Comparison of ENCODE assay signal across 9 cellular contexts in genomic region chr12:54229624-54230212, GRCh38. TPM values are rescaled to one million over a fixed set of nuclear protein-coding genes. Genes with fewer than 3 reads are reported as not detected.
DNase-seq lines count a peak whose midpoint lies in the region; ATAC-seq and TF ChIP-seq lines count a peak whose summit lies in the region.
"Had no signal": no experiment of that assay in that cellular context is flagged by ENCODE, and none has a peak within 500 bp of the region (broad histone marks: within the 10 kb centered on the region; RNA-seq: fewer than 3 reads in every experiment).

No MANE protein-coding gene starts in this region.

- ATAC-seq in stimulated activated naive CD8-positive, alpha-beta T cell treated with anti-CD3 and anti-CD28 coated beads, Interleukin-15, amount 100 ng/mL, for 72 hours: no peak
- ATAC-seq in GM19467 (IDR thresholded peaks at IDR 0.05; ENCODE audit: unreplicated experiment): no peak
- no peak for ATAC-seq in HG03095 (IDR thresholded peaks at IDR 0.05; ENCODE audit: unreplicated experiment)

- no peaks in the 10 kb centered on the region for H3K9me3 Mint-ChIP-seq in stimulated activated naive CD8-positive, alpha-beta T cell treated with anti-CD3 and anti-CD28 coated beads, Interleukin-15, Interleukin-2, amounts not matched to agents 100 ng/mL and 50 ng/mL, for 24 hours
- no peaks in the 10 kb centered on the region for H3K9me3 Mint-ChIP-seq in stimulated activated naive CD8-positive, alpha-beta T cell treated with anti-CD3 and anti-CD28 coated beads, Interleukin-15, amount 100 ng/mL, for 72 hours
- H3K9me3 Mint-ChIP-seq: CD8-positive, alpha-beta memory T cell had no signal

- H3K27me3 Mint-ChIP-seq in stimulated activated naive CD8-positive, alpha-beta T cell treated with anti-CD3 and anti-CD28 coated beads, Interleukin-15, Interleukin-2, amounts not matched to agents 100 ng/mL and 50 ng/mL, for 24 hours: no peaks in the 10 kb centered on the region
- H3K27me3 Mint-ChIP-seq in stimulated activated naive CD8-positive, alpha-beta T cell treated with anti-CD3 and anti-CD28 coated beads, Interleukin-15, amount 100 ng/mL, for 72 hours: no peaks in the 10 kb centered on the region
- H3K27me3 Mint-ChIP-seq: CD8-positive, alpha-beta memory T cell had no signal

- TF ChIP-seq CTCF in choroid plexus epithelial cell (conservative IDR thresholded peaks at IDR 0.05; ENCODE audit: low read depth, low read length): no peak

- H3K36me3 ChIP-seq in H7 (replicated peaks; ENCODE audit: control insufficient read depth, insufficient read depth, low read length): no peaks in the 10 kb centered on the region; the same call in 1 of the 2 replicates

- peak overlapping the region; percentile 22 for H3K27ac Mint-ChIP-seq in stimulated activated naive CD8-positive, alpha-beta T cell treated with anti-CD3 and anti-CD28 coated beads, Interleukin-15, Interleukin-2, amounts not matched to agents 100 ng/mL and 50 ng/mL, for 24 hours
- peak overlapping the region in 1 of 2 donors; percentile 5 for H3K27ac Mint-ChIP-seq in stimulated activated naive CD8-positive, alpha-beta T cell treated with anti-CD3 and anti-CD28 coated beads, Interleukin-15, amount 100 ng/mL, for 72 hours

- no peak overlapping the region for H3K4me3 Mint-ChIP-seq in stimulated activated naive CD8-positive, alpha-beta T cell treated with anti-CD3 and anti-CD28 coated beads, Interleukin-15, Interleukin-2, amounts not matched to agents 100 ng/mL and 50 ng/mL, for 24 hours
- no peak overlapping the region for H3K4me3 Mint-ChIP-seq in stimulated activated naive CD8-positive, alpha-beta T cell treated with anti-CD3 and anti-CD28 coated beads, Interleukin-15, amount 100 ng/mL, for 72 hours
- H3K4me3 Mint-ChIP-seq: CD8-positive, alpha-beta memory T cell had no signal

- no peaks in the 10 kb centered on the region for H3K27me3 ChIP-seq in H7 (ENCODE audit: control insufficient read depth, insufficient read depth, low read length)

- H3K4me3 ChIP-seq in choroid plexus epithelial cell (ENCODE audit: low read depth, low read length): no peak overlapping the region
- no peak overlapping the region for H3K4me3 ChIP-seq in H7 (ENCODE audit: insufficient read depth, low read depth, low read length)

- no peak for DNase-seq in stimulated activated naive CD8-positive, alpha-beta T cell treated with anti-CD3 and anti-CD28 coated beads, Interleukin-15, amount 100 ng/mL, for 72 hours
- DNase-seq in choroid plexus epithelial cell (ENCODE audit: low read depth) (peak; percentile 85), midbrain (lab: John Stamatoyannopoulos, UW) (peak; percentile 17), HuH-7.5 (ENCODE audit: low spot score) (no peak), H7 (no peak)
- DNase-seq: CD8-positive, alpha-beta memory T cell had no signal

- H3K36me3 Mint-ChIP-seq in stimulated activated naive CD8-positive, alpha-beta T cell treated with anti-CD3 and anti-CD28 coated beads, Interleukin-15, Interleukin-2, amounts not matched to agents 100 ng/mL and 50 ng/mL, for 24 hours (ENCODE audit: low read depth): peaks cover 4% of the 10 kb centered on the region

- H3K4me1 Mint-ChIP-seq in stimulated activated naive CD8-positive, alpha-beta T cell treated with anti-CD3 and anti-CD28 coated beads, Interleukin-15, Interleukin-2, amounts not matched to agents 100 ng/mL and 50 ng/mL, for 24 hours (ENCODE audit: low read depth): peaks cover 4% of the 10 kb centered on the region
- peaks cover 18% of the 10 kb centered on the region for H3K4me1 Mint-ChIP-seq in stimulated activated naive CD8-positive, alpha-beta T cell treated with anti-CD3 and anti-CD28 coated beads, Interleukin-15, amount 100 ng/mL, for 72 hours
- H3K4me1 Mint-ChIP-seq: CD8-positive, alpha-beta memory T cell had no signal

RNA-seq across cellular contexts. Expression of gene SMUG1, which starts 40.9 kb away (rescaled TPM):
- total RNA-seq in H7 (2014; rRNA removed; shearing (Covaris generic)): 33.8 and 40.2 TPM in 2 replicates

RNA-seq across cellular contexts. Expression of gene CBX5, which starts 50.2 kb away (rescaled TPM):
- total RNA-seq in H7 (2014; rRNA removed; shearing (Covaris generic)): 51.2 and 62.2 TPM in 2 replicates

RNA-seq across cellular contexts. Expression of gene HNRNPA1, which starts 50.8 kb away (rescaled TPM):
- 907 and 952 TPM in 2 replicates for total RNA-seq in H7 (2014; rRNA removed; shearing (Covaris generic))

Comparison
In these comparisons a context has a peak if more than half of its experiments do, and no peak if none do; other contexts are left out.
1. DNase-seq: peak in choroid plexus epithelial cell (single experiment) and midbrain (single experiment); none in stimulated activated naive CD8-positive, alpha-beta T cell treated with anti-CD3 and anti-CD28 coated beads, Interleukin-15, amount 100 ng/mL, for 72 hours (0 of 2), HuH-7.5 (single experiment) and H7 (single experiment).